Comparison of ENCODE assay signal across 13 cellular contexts in genomic region chr17:68425979-68426378, GRCh38. TPM values are rescaled to one million over a fixed set of nuclear protein-coding genes. Genes with fewer than 3 reads are reported as not detected.
DNase-seq lines count a peak whose midpoint lies in the region; ATAC-seq and TF ChIP-seq lines count a peak whose summit lies in the region.
"Had no signal": no experiment of that assay in that cellular context is flagged by ENCODE, and none has a peak within 500 bp of the region (broad histone marks: within the 10 kb centered on the region; RNA-seq: fewer than 3 reads in every experiment).

No MANE protein-coding gene starts in this region.

- DNase-seq in NCI-H82 (lab: John Stamatoyannopoulos, UW) (peak; percentile 47), NCI-H82 treated with DMSO at 0.1 percent for 48 hours (lab: John Stamatoyannopoulos, UW; ENCODE audit: unreplicated experiment) (no peak), endodermal cell (no peak), osteocyte (ENCODE audit: extremely low spot score, unreplicated experiment) (peak; percentile 80), mucosa of descending colon (no peak), HCEC 1CT (no peak)
- no peak for DNase-seq in stimulated activated CD4-positive, alpha-beta T cell treated with anti-CD3 and anti-CD28 coated beads, Interleukin-2, amount 100 ng/mL, for 48 hours
- DNase-seq: AML-193; Calu3; CD4-positive, CD25-positive, alpha-beta regulatory T cell; DMS 273 treated with DMSO at 0.1 percent for 48 hours had no signal

- H3K4me3 Mint-ChIP-seq in endodermal cell = no peak overlapping the region
- no peak overlapping the region for H3K4me3 Mint-ChIP-seq in osteocyte (ENCODE audit: unreplicated experiment)
- H3K4me3 Mint-ChIP-seq: CD4-positive, CD25-positive, alpha-beta regulatory T cell had no signal

- H3K4me3 ChIP-seq in endodermal cell (ENCODE audit: low read length) = no peak overlapping the region
- H3K4me3 ChIP-seq in mucosa of descending colon = no peak overlapping the region
- H3K4me3 ChIP-seq: BLaER1 had no signal

- intact Hi-C loops in mucosa of descending colon (cut with DNase I, micrococcal nuclease) = no loop called here

- no peak for ATAC-seq in mucosa of descending colon
- ATAC-seq: HepG2 had no signal

- no peaks in the 10 kb centered on the region for H3K9me3 ChIP-seq in endodermal cell (ENCODE audit: control insufficient read depth, low read length)
- H3K9me3 ChIP-seq in mucosa of descending colon = no peaks in the 10 kb centered on the region
- H3K9me3 ChIP-seq: BLaER1 had no signal

- no peaks in the 10 kb centered on the region for H3K27me3 Mint-ChIP-seq in endodermal cell (ENCODE audit: insufficient read depth)
- H3K27me3 Mint-ChIP-seq in osteocyte (ENCODE audit: unreplicated experiment) = no peaks in the 10 kb centered on the region
- H3K27me3 Mint-ChIP-seq: CD4-positive, CD25-positive, alpha-beta regulatory T cell had no signal

- H3K27ac ChIP-seq in endodermal cell (ENCODE audit: low read depth, low read length) = no peak overlapping the region
- H3K27ac ChIP-seq: BLaER1 had no signal

- WGBS in endodermal cell (ENCODE audit: insufficient coverage in 1 of 2, insufficient read length in 1 of 2), 2 experiments = 93 to 98% methylated on average over 6 to 12 of the region's 12 CpGs

- H3K9ac ChIP-seq in endodermal cell (ENCODE audit: extremely low read depth, low read length, poor library complexity, severe bottlenecking) = no peak overlapping the region
- H3K9ac ChIP-seq: BLaER1 had no signal

- no peaks in the 10 kb centered on the region for H3K4me1 ChIP-seq in endodermal cell (ENCODE audit: control insufficient read depth, insufficient read depth, low read length)
- no peaks in the 10 kb centered on the region for H3K4me1 ChIP-seq in mucosa of descending colon (ENCODE audit: low read depth)
- H3K4me1 ChIP-seq: BLaER1 had no signal

- H3K36me3 Mint-ChIP-seq in endodermal cell (ENCODE audit: low read depth) = peaks cover 35% of the 10 kb centered on the region
- H3K36me3 Mint-ChIP-seq in osteocyte (ENCODE audit: unreplicated experiment) = peaks cover 46% of the 10 kb centered on the region

- H3K36me3 ChIP-seq in endodermal cell (ENCODE audit: control insufficient read depth, insufficient read depth, low read length) (peaks cover 25% of the 10 kb centered on the region), mucosa of descending colon (ENCODE audit: low read depth) (peaks cover 10% of the 10 kb centered on the region)
- H3K36me3 ChIP-seq: BLaER1 had no signal

- no peaks in the 10 kb centered on the region for H3K27me3 ChIP-seq in endodermal cell (ENCODE audit: control insufficient read depth, insufficient read depth, low read length, poor library complexity, severe bottlenecking)
- H3K27me3 ChIP-seq: BLaER1 had no signal

- H3K9me3 Mint-ChIP-seq in endodermal cell (no peaks in the 10 kb centered on the region), osteocyte (ENCODE audit: unreplicated experiment) (no peaks in the 10 kb centered on the region)
- H3K9me3 Mint-ChIP-seq: CD4-positive, CD25-positive, alpha-beta regulatory T cell had no signal

- no peaks in the 10 kb centered on the region for H3K4me1 Mint-ChIP-seq in endodermal cell
- H3K4me1 Mint-ChIP-seq in osteocyte (ENCODE audit: unreplicated experiment) = no peaks in the 10 kb centered on the region

- TF ChIP-seq CTCF in endodermal cell (conservative IDR thresholded peaks at IDR 0.05) = no peak
- no peak for TF ChIP-seq CTCF in osteocyte (IDR thresholded peaks at IDR 0.05)
- no peak for TF ChIP-seq CTCF in mucosa of descending colon (IDR thresholded peaks at IDR 0.05)

- H3K27ac Mint-ChIP-seq in endodermal cell = peak overlapping the region; percentile 52
- no peak overlapping the region for H3K27ac Mint-ChIP-seq in osteocyte (ENCODE audit: unreplicated experiment)
- H3K27ac Mint-ChIP-seq: CD4-positive, CD25-positive, alpha-beta regulatory T cell had no signal

RNA-seq across cellular contexts. Expression of gene WIPI1, which starts 31.3 kb away (rescaled TPM):
- total RNA-seq in endodermal cell (10 to 100 TPM; 32.0 to 39.5 TPM), osteocyte (74.5 and 78.1 TPM in 2 replicates), mucosa of descending colon (10 to 100 TPM; 56.0 to 99.3 (median 99.0) TPM)
- 21.5 TPM for polyA plus RNA-seq in endodermal cell (2013, experiment 1 of 2)
- 26.3 TPM for polyA plus RNA-seq in endodermal cell (2013, experiment 2 of 2)

Comparison
In these comparisons a context has a peak if more than half of its experiments do, and no peak if none do; other contexts are left out.
1. DNase-seq: peak in NCI-H82 (single experiment) and osteocyte (single experiment); none in NCI-H82 treated with DMSO at 0.1 percent for 48 hours (single experiment), endodermal cell (single experiment), stimulated activated CD4-positive, alpha-beta T cell treated with anti-CD3 and anti-CD28 coated beads, Interleukin-2, amount 100 ng/mL, for 48 hours (0 of 2), mucosa of descending colon (0 of 3) and HCEC 1CT (single experiment).